Comparison of ENCODE assay signal across 26 cellular contexts in genomic region chr5:79605560-79605959, GRCh38.
"Had no signal": no experiment of that assay in that cellular context is flagged by ENCODE, and none has a peak within 500 bp of the region (broad histone marks: within the 10 kb centered on the region; RNA-seq: fewer than 3 reads in every experiment).

No MANE protein-coding gene starts in this region.

- H3K27ac Mint-ChIP-seq: immature natural killer cell, mesothelial cell of epicardium, naive B cell had no signal

- H3K27ac ChIP-seq: coronary artery, dorsolateral prefrontal cortex, esophagus muscularis mucosa, foreskin keratinocyte, gastroesophageal sphincter, heart left ventricle, hepatocyte, lower lobe of right lung had no signal

- H3K27me3 ChIP-seq: dorsolateral prefrontal cortex, esophagus muscularis mucosa, foreskin keratinocyte, gastroesophageal sphincter, hepatocyte had no signal

- H3K9me3 ChIP-seq: esophagus muscularis mucosa, gastroesophageal sphincter, lower lobe of right lung, mucosa of descending colon had no signal

- H3K4me2 ChIP-seq: hepatocyte had no signal

- H3K4me1 Mint-ChIP-seq: naive B cell had no signal

- H2AFZ ChIP-seq: hepatocyte had no signal

- H3K4me3 Mint-ChIP-seq: immature natural killer cell, mesothelial cell of epicardium, naive B cell had no signal

- H3K4me3 ChIP-seq: coronary artery, dorsolateral prefrontal cortex, esophagus muscularis mucosa, gastroesophageal sphincter, heart left ventricle, hepatocyte, lower lobe of right lung, mucosa of descending colon had no signal

- FAIRE-seq: colon, endothelial cell of umbilical vein, frontal cortex, kidney had no signal

- H3K36me3 ChIP-seq: esophagus muscularis mucosa, gastroesophageal sphincter, heart left ventricle, lower lobe of right lung had no signal

- ATAC-seq: foreskin keratinocyte, gastroesophageal sphincter, heart left ventricle, left colon, left lobe of liver, left ventricle myocardium superior, lower lobe of right lung, mucosa of descending colon had no signal

- H3K4me1 ChIP-seq: esophagus muscularis mucosa, foreskin keratinocyte, gastroesophageal sphincter, heart left ventricle, lower lobe of right lung had no signal

- DNase-seq: dermis blood vessel endothelial cell; dorsolateral prefrontal cortex; effector CD4-positive, alpha-beta T cell; effector memory CD4-positive, alpha-beta T cell; foreskin keratinocyte; heart left ventricle; hypothalamus; immature natural killer cell; islet precursor cell; kidney; kidney glomerular epithelial cell; left colon; left ventricle myocardium superior; lower lobe of right lung; mesenchymal stem cell; mucosa of descending colon; naive B cell had no signal

- H3K79me2 ChIP-seq: hepatocyte had no signal

- H3K36me3 Mint-ChIP-seq: immature natural killer cell had no signal
